Comparison of ENCODE assay signal across 24 cellular contexts in the genomic region with DNA sequence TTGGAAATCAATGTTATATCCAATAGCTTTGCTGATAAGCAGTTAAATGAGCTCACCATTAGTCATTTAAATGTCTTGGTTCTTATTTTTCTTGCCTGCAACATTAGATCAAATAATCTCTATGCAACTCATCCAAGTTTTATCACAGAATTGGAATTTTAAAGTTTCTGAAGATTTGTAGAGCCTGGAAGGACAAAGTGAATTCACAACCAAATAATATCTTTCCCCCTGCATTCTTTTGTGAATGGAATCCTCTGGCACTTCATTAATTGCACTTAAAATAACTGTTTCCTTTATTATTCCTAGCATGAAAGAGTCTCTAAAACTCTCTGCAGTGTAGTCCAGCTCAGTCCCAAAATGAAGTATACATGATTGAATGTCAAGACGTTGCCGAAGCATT.
"Had no signal": no experiment of that assay in that cellular context is flagged by ENCODE, and none has a peak within 500 bp of the region (broad histone marks: within the 10 kb centered on the region; RNA-seq: fewer than 3 reads in every experiment).

No MANE protein-coding gene starts in this region.

- H3K27me3 ChIP-seq: body of pancreas, cardiac muscle cell, pancreas, right atrium auricular region, upper lobe of left lung had no signal

- H3K4me3 ChIP-seq: body of pancreas, cardiac muscle cell, pancreas, psoas muscle, right atrium auricular region, upper lobe of left lung had no signal

- DNase-seq: activated CD4-positive, alpha-beta T cell treated with anti-CD3 and anti-CD28 coated beads, Interleukin-2, amount 10 ng/mL, durations not matched to agents 7 days and 5 days; activated CD4-positive, CD25-positive, alpha-beta regulatory T cell treated with anti-CD3 and anti-CD28 coated beads, Interleukin-2, amount 50 U/mL, for 72 hours; activated CD8-positive, alpha-beta memory T cell treated with anti-CD3 and anti-CD28 coated beads, Interleukin-2, amount 10 ng/mL, durations not matched to agents 7 days and 5 days; activated CD8-positive, alpha-beta T cell treated with anti-CD3 and anti-CD28 coated beads for 36 hours; activated effector memory CD4-positive, alpha-beta T cell treated with anti-CD3 and anti-CD28 coated beads, Interleukin-2, amount 50 U/mL, for 16 hours; activated naive CD4-positive, alpha-beta T cell treated with anti-CD3 and anti-CD28 coated beads, Interleukin-2, amount 50 U/mL, for 16 hours; activated naive CD8-positive, alpha-beta T cell treated with anti-CD3 and anti-CD28 coated beads, Interleukin-2, amount 50 U/mL, for 24 hours; activated T-cell treated with anti-CD3 and anti-CD28 coated beads for 4 hours; body of pancreas; cortex of kidney; endodermal cell; left ventricle myocardium superior; mammary epithelial cell; nephron progenitor cell; pancreas; psoas muscle; stimulated activated CD4-positive, alpha-beta T cell treated with anti-CD3 and anti-CD28 coated beads, Interleukin-12 subunit alpha, Interleukin-12 subunit beta, amount 100 ng/mL, for 4 hours; stimulated activated CD4-positive, alpha-beta T cell treated with anti-CD3 and anti-CD28 coated beads, Interleukin-4, amount 100 ng/mL, for 4 hours; stimulated activated naive CD8-positive, alpha-beta T cell treated with anti-CD3 and anti-CD28 coated beads, Interleukin-15, Interleukin-2, amounts not matched to agents 100 U/mL and 50 U/mL, for 24 hours; upper lobe of left lung had no signal

- H3K4me1 ChIP-seq: body of pancreas, psoas muscle, right atrium auricular region had no signal

- H3K4me3 Mint-ChIP-seq: activated CD4-positive, alpha-beta T cell treated with anti-CD3 and anti-CD28 coated beads, Interleukin-2, amount 10 ng/mL, durations not matched to agents 7 days and 5 days; activated CD8-positive, alpha-beta memory T cell treated with anti-CD3 and anti-CD28 coated beads, Interleukin-2, amount 10 ng/mL, durations not matched to agents 7 days and 5 days; activated CD8-positive, alpha-beta T cell treated with anti-CD3 and anti-CD28 coated beads for 36 hours; activated naive CD8-positive, alpha-beta T cell treated with anti-CD3 and anti-CD28 coated beads, Interleukin-2, amount 50 U/mL, for 24 hours; endodermal cell; nephron progenitor cell; T-helper 2 cell treated with Interferon-gamma antibody and Interleukin-4, amounts not matched to agents 5 μg/mL and 100 μg/mL, for 36 hours had no signal

- H3K27ac ChIP-seq: body of pancreas, cardiac muscle cell, pancreas, psoas muscle, right atrium auricular region, VCaP had no signal

- H3K27ac Mint-ChIP-seq: activated CD4-positive, alpha-beta T cell treated with anti-CD3 and anti-CD28 coated beads, Interleukin-2, amount 10 ng/mL, durations not matched to agents 7 days and 5 days; activated CD8-positive, alpha-beta memory T cell treated with anti-CD3 and anti-CD28 coated beads, Interleukin-2, amount 10 ng/mL, durations not matched to agents 7 days and 5 days; activated CD8-positive, alpha-beta T cell treated with anti-CD3 and anti-CD28 coated beads for 36 hours; activated naive CD8-positive, alpha-beta T cell treated with anti-CD3 and anti-CD28 coated beads, Interleukin-2, amount 50 U/mL, for 24 hours; endodermal cell; nephron progenitor cell; T-helper 2 cell treated with Interferon-gamma antibody and Interleukin-4, amounts not matched to agents 5 μg/mL and 100 μg/mL, for 36 hours had no signal

- H3K27me3 Mint-ChIP-seq: activated CD4-positive, alpha-beta T cell treated with anti-CD3 and anti-CD28 coated beads, Interleukin-2, amount 10 ng/mL, durations not matched to agents 7 days and 5 days; activated CD8-positive, alpha-beta memory T cell treated with anti-CD3 and anti-CD28 coated beads, Interleukin-2, amount 10 ng/mL, durations not matched to agents 7 days and 5 days; activated CD8-positive, alpha-beta T cell treated with anti-CD3 and anti-CD28 coated beads for 36 hours; activated naive CD8-positive, alpha-beta T cell treated with anti-CD3 and anti-CD28 coated beads, Interleukin-2, amount 50 U/mL, for 24 hours had no signal

- ATAC-seq: activated CD8-positive, alpha-beta memory T cell treated with anti-CD3 and anti-CD28 coated beads, Interleukin-2, amount 10 ng/mL, durations not matched to agents 7 days and 5 days; activated CD8-positive, alpha-beta T cell treated with anti-CD3 and anti-CD28 coated beads for 36 hours; activated naive CD8-positive, alpha-beta T cell treated with anti-CD3 and anti-CD28 coated beads, Interleukin-2, amount 50 U/mL, for 24 hours; body of pancreas; left ventricle myocardium superior; pancreas; psoas muscle; stimulated activated naive CD8-positive, alpha-beta T cell treated with anti-CD3 and anti-CD28 coated beads, Interleukin-15, Interleukin-2, amounts not matched to agents 100 U/mL and 50 U/mL, for 24 hours had no signal

- H3K36me3 ChIP-seq: cardiac muscle cell, pancreas, right atrium auricular region, upper lobe of left lung had no signal

- H3K9me3 ChIP-seq: body of pancreas, pancreas, psoas muscle, right atrium auricular region, upper lobe of left lung had no signal
